Comparison of ENCODE assay signal across 8 cellular contexts in genomic region chr14:53153702-53154112, GRCh38. TPM values are rescaled to one million over a fixed set of nuclear protein-coding genes. Genes with fewer than 3 reads are reported as not detected.
A peak's percentile ranks its signal among the peaks of the same experiment; 100 is the strongest.
DNase-seq lines count a peak whose midpoint lies in the region; ATAC-seq and TF ChIP-seq lines count a peak whose summit lies in the region.

No MANE protein-coding gene starts in this region.

- no peak overlapping the region for H3K27ac ChIP-seq in H9 (ENCODE audit: insufficient read length, low read depth, low read length)
- peak overlapping the region; percentile 75 for H3K27ac ChIP-seq in VCaP
- peak overlapping the region; percentile 88 to 94 (median 92) for H3K27ac ChIP-seq in spleen

- H4K20me1 ChIP-seq in H9 (ENCODE audit: control insufficient read depth, insufficient read depth, insufficient read length) = no peaks in the 10 kb centered on the region

- H3K56ac ChIP-seq in H9 (ENCODE audit: insufficient read length, low read depth, low read length) = no peak overlapping the region

- H3T11ph ChIP-seq in H9 (ENCODE audit: low read length) = no peak overlapping the region

- H2BK5ac ChIP-seq in H9 (ENCODE audit: insufficient read length, low read length) = no peak overlapping the region

- WGBS in H9 (ENCODE audit: extremely low coverage, insufficient read length, low lambda C conversion rate) = no CpG with 5 or more reads among the region's 4 CpGs
- 63 to 74% (median 65%) methylated on average over 4 of the region's 4 CpGs for WGBS in spleen, 5 donors

- H4K91ac ChIP-seq in H9 (ENCODE audit: insufficient read length, low read depth, low read length) = no peak overlapping the region

- no peaks in the 10 kb centered on the region for H3K79me1 ChIP-seq in H9 (ENCODE audit: insufficient read depth, low read depth, low read length, poor library complexity, severe bottlenecking)

- peaks cover 12% of the 10 kb centered on the region for H3K23me2 ChIP-seq in H9 (ENCODE audit: insufficient read length, low read depth, low read length, poor library complexity, severe bottlenecking)

- no peak for ATAC-seq in HG02798 (IDR thresholded peaks at IDR 0.05; ENCODE audit: poor library complexity, unreplicated experiment)

- peak overlapping the region; percentile 17 for H2AFZ ChIP-seq in H9 (ENCODE audit: low read length)

- no peak overlapping the region for H4K8ac ChIP-seq in H9 (replicated peaks; ENCODE audit: insufficient read length, low read depth, low read length)

- H3K4me3 Mint-ChIP-seq in H9 = peak overlapping the region; percentile 71 to 91

- H2BK120ac ChIP-seq in H9 (ENCODE audit: low read depth, low read length, poor library complexity, severe bottlenecking) = no peak overlapping the region

- H3K9ac ChIP-seq in H9 (ENCODE audit: extremely low read depth, insufficient read length, low read length) = peak overlapping the region; percentile 1

- peak overlapping the region in 2 of 3 experiments; percentile 72 to 76; a peak in 4 of 7 replicates for H3K27ac Mint-ChIP-seq in H9

- H3K27me3 ChIP-seq in H9 (ENCODE audit: insufficient read depth, low read length) (no peaks in the 10 kb centered on the region), spleen (replicated peaks in 1 of 7) (no peaks in the 10 kb centered on the region)

- peaks cover 7% of the 10 kb centered on the region; the same call in 1 of the 2 replicates for H3K79me2 ChIP-seq in H9 (ENCODE audit: insufficient read depth, low read length)

- no peak overlapping the region for H3K23ac ChIP-seq in H9 (ENCODE audit: insufficient read length, low read depth, low read length)

- TF ChIP-seq POLR2A in spleen (IDR thresholded peaks at IDR 0.05) = no peak

- no peak for TF ChIP-seq CTCF in H9 (conservative IDR thresholded peaks at IDR 0.05)
- no peak for TF ChIP-seq CTCF in VCaP (conservative IDR thresholded peaks at IDR 0.05)
- no peak for TF ChIP-seq CTCF in fibroblast of the aortic adventitia (IDR thresholded peaks at IDR 0.05; ENCODE audit: insufficient read depth, low read length)
- no peak for TF ChIP-seq CTCF in spleen (IDR thresholded peaks at IDR 0.05 in 8 of 11, conservative IDR thresholded peaks at IDR 0.05 in 3 of 11)

- peak overlapping the region; percentile 67; the same call in 1 of the 2 replicates for H3K14ac ChIP-seq in H9 (ENCODE audit: insufficient read depth, low read length)

- no peak overlapping the region for H2BK12ac ChIP-seq in H9 (ENCODE audit: insufficient read length, low read depth, low read length)

- H2AK5ac ChIP-seq in H9 (ENCODE audit: insufficient read length, low read length) = no peak overlapping the region

- peaks cover 20 to 27% of the 10 kb centered on the region in 2 experiments for H3K4me1 Mint-ChIP-seq in H9

- H3K4me1 ChIP-seq in H9 (ENCODE audit: insufficient read depth, low read length) (no peaks in the 10 kb centered on the region; the same call in 1 of the 2 replicates), spleen (peaks cover 12 to 44% (median 30%) of the 10 kb centered on the region in 6 donors)

- H4K5ac ChIP-seq in H9 (ENCODE audit: insufficient read length, low read depth, low read length) = no peak overlapping the region

- H3K4me2 ChIP-seq in H9 (ENCODE audit: insufficient read depth, insufficient read length, low read length) = peak overlapping the region; percentile 25

- intact Hi-C loops in spleen (cut with DNase I; ENCODE audit: low total_unique reads) = no loop called here

- DNase-seq in H9 = no peak
- no peak for DNase-seq in fibroblast of the aortic adventitia (ENCODE audit: low read depth)
- no peak for DNase-seq in spleen
- DNase-seq in NCI-H146 (lab: John Stamatoyannopoulos, UW) = no peak
- no peak for DNase-seq in iPS-NIHi11 (ENCODE audit: low spot score)
- DNase-seq in NCI-H1048 (lab: John Stamatoyannopoulos, UW) = no peak

- peaks cover 0 to 2% (median 0%) of the 10 kb centered on the region in 3 experiments; a peak in 2 of 7 replicates for H3K36me3 Mint-ChIP-seq in H9 (ENCODE audit: insufficient read depth in 1 of 3, low read depth in 3 of 3)

- no peak overlapping the region for H2BK20ac ChIP-seq in H9 (ENCODE audit: low read depth, low read length, poor library complexity, severe bottlenecking)

- no peaks in the 10 kb centered on the region for H3K36me3 ChIP-seq in spleen

- H3K4ac ChIP-seq in H9 (ENCODE audit: low read depth, low read length) = no peak overlapping the region

- H3K4me3 ChIP-seq in fibroblast of the aortic adventitia (ENCODE audit: low read depth, low read length) (peak overlapping the region; percentile 93), spleen (peak overlapping the region; percentile 44 to 85 (median 70))

- H3K27me3 Mint-ChIP-seq in H9 (ENCODE audit: low read depth) = peaks cover 3% of the 10 kb centered on the region; the same call in 1 of the 2 replicates

- peaks cover 0 to 3% of the 10 kb centered on the region in 2 experiments; a peak in 1 of 5 replicates for H3K9me3 Mint-ChIP-seq in H9

- H3K9me3 ChIP-seq in H9 (ENCODE audit: control insufficient read depth, low read depth, low read length) (no peaks in the 10 kb centered on the region), spleen (no peaks in the 10 kb centered on the region)

- peak overlapping the region; percentile 19 for H3K18ac ChIP-seq in H9 (ENCODE audit: insufficient read length, low read depth, low read length)

- H2BK15ac ChIP-seq in H9 (ENCODE audit: low read depth, low read length) = no peak overlapping the region

RNA-seq across cellular contexts. Expression of gene DDHD1, which starts 0.6 kb away (rescaled TPM):
- total RNA-seq in H9 (2021) (12.8 and 15.7 TPM in 2 replicates), fibroblast of the aortic adventitia (ENCODE audit: low replicate concordance) (15.0 and 47.8 TPM in 2 replicates), spleen (10 to 100 TPM; 25.0 to 52.2 (median 30.7) TPM)
- 1 to 10 TPM; 3.4 to 4.9 (median 4.7) TPM for polyA plus RNA-seq in spleen
